In genomic region chr3:129607391-129608068, GRCh38 we compare ENCODE assay signal across 8 cellular contexts. TPM values are rescaled to one million over a fixed set of nuclear protein-coding genes. Genes with fewer than 3 reads are reported as not detected.
A peak's percentile ranks its signal among the peaks of the same experiment; 100 is the strongest.
DNase-seq lines count a peak whose midpoint lies in the region; ATAC-seq and TF ChIP-seq lines count a peak whose summit lies in the region.

No MANE protein-coding gene starts in this region.

- DNase-seq in NCI-H1417 (lab: John Stamatoyannopoulos, UW) (peak in 2 of 3 experiments; percentile 53 to 58), NCI-H1417 treated with DMSO at 0.1 percent for 48 hours (lab: John Stamatoyannopoulos, UW) (no peak), ascending aorta (ENCODE audit: low spot score in 2 of 2) (no peak), kidney epithelial cell (ENCODE audit: low read depth) (no peak), stomach (no peak), GOT3 (lab: John Stamatoyannopoulos, UW) (no peak)

- H3K27ac ChIP-seq in ascending aorta (peak overlapping the region; percentile 94), stomach (peak overlapping the region; percentile 78 to 93 (median 88))

- TF ChIP-seq POLR2A in stomach (IDR thresholded peaks at IDR 0.05) = no peak

- no peak for TF ChIP-seq EP300 in stomach (IDR thresholded peaks at IDR 0.05)

- H3K4me3 ChIP-seq in ascending aorta (peak overlapping the region; percentile 51 to 75), kidney epithelial cell (ENCODE audit: low read depth, low read length) (peak overlapping the region; percentile 39), stomach (peak overlapping the region; percentile 52 to 58 (median 54))

- WGBS in stomach, 5 donors = 49 to 63% (median 55%) methylated on average over 18 of the region's 18 CpGs

- H3K27me3 ChIP-seq in ascending aorta (no peaks in the 10 kb centered on the region), kidney epithelial cell (ENCODE audit: control insufficient read depth, insufficient read depth, low read length) (no peaks in the 10 kb centered on the region), stomach (peaks cover 0 to 18% (median 0%) of the 10 kb centered on the region in 3 donors)

- H3K4me1 ChIP-seq in ascending aorta (peaks cover 24 to 62% of the 10 kb centered on the region in 2 donors), stomach (peaks cover 60 to 89% (median 74%) of the 10 kb centered on the region in 4 donors)

- H3K9me3 ChIP-seq in ascending aorta (no peaks in the 10 kb centered on the region), stomach (no peaks in the 10 kb centered on the region)

- intact Hi-C loops in ascending aorta (cut with DNase I) (loop anchor here (2.0 kb wide), 1 partner anchor 117 kb away; no protein-coding TSS in a partner anchor), stomach (cut with DNase I; ENCODE audit: low total_unique reads) (no loop called here)

- no peak for TF ChIP-seq CTCF in ascending aorta (IDR thresholded peaks at IDR 0.05)
- TF ChIP-seq CTCF in kidney epithelial cell (IDR thresholded peaks at IDR 0.05; ENCODE audit: insufficient read depth, low read length, poor library complexity, severe bottlenecking) = no peak
- no peak for TF ChIP-seq CTCF in stomach (IDR thresholded peaks at IDR 0.05)

- H3K36me3 ChIP-seq in ascending aorta = no peaks in the 10 kb centered on the region
- no peaks in the 10 kb centered on the region for H3K36me3 ChIP-seq in kidney epithelial cell (ENCODE audit: control insufficient read depth, insufficient read depth, low read length)
- no peaks in the 10 kb centered on the region for H3K36me3 ChIP-seq in stomach

- ATAC-seq in GM21737 (IDR thresholded peaks at IDR 0.05; ENCODE audit: unreplicated experiment) = no peak
- ATAC-seq in HG03378 (IDR thresholded peaks at IDR 0.05; ENCODE audit: unreplicated experiment) = no peak

RNA-seq across cellular contexts. Expression of gene PLXND1, which starts 1.1 kb away (rescaled TPM):
- total RNA-seq in ascending aorta (407 TPM), kidney epithelial cell (103 and 114 TPM in 2 replicates), stomach (100 to 1,000 TPM in 2 of 5 donors, 10 to 100 TPM in 3; 53.1 to 251 (median 65.2) TPM)
- polyA plus RNA-seq in stomach = 10 to 100 TPM; 22.6 to 44.7 (median 32.0) TPM

Comparison
In these comparisons a context has a peak if more than half of its experiments do, and no peak if none do; other contexts are left out.
1. DNase-seq: peak in NCI-H1417 (2 of 3); none in NCI-H1417 treated with DMSO at 0.1 percent for 48 hours (single experiment), ascending aorta (0 of 2), kidney epithelial cell (single experiment), stomach (single experiment) and GOT3 (single experiment).
2. Peak in every context shown above with its lines, with median percentiles within 50 percentile points of each other: H3K4me3 ChIP-seq.